ENCODE assay signal across 1 cellular context in genomic region chr2:152600051-152600657, GRCh38.
TF ChIP-seq lines count a peak whose summit lies in the region.

No MANE protein-coding gene starts in this region.

TF ChIP-seq in GM23338, 12 proteins besides CTCF, POLR2A, EP300 and RAD21 (continued from another document):
- no peak for TF ChIP-seq EZH2phosphoT487 (IDR thresholded peaks at IDR 0.05; ENCODE audit: unreplicated experiment)
- TF ChIP-seq ZNF462 (CRISPR knock-in tag; IDR thresholded peaks at IDR 0.05): no peak
- no peak for TF ChIP-seq EZH2 (IDR thresholded peaks at IDR 0.05; ENCODE audit: low read depth, unreplicated experiment)
- no peak for TF ChIP-seq CREB1 (CRISPR knock-in tag; IDR thresholded peaks at IDR 0.05; ENCODE audit: low read depth)
- TF ChIP-seq, protein P1, sequence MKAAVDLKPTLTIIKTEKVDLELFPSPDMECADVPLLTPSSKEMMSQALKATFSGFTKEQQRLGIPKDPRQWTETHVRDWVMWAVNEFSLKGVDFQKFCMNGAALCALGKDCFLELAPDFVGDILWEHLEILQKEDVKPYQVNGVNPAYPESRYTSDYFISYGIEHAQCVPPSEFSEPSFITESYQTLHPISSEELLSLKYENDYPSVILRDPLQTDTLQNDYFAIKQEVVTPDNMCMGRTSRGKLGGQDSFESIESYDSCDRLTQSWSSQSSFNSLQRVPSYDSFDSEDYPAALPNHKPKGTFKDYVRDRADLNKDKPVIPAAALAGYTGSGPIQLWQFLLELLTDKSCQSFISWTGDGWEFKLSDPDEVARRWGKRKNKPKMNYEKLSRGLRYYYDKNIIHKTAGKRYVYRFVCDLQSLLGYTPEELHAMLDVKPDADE (IDR thresholded peaks at IDR 0.05): no peak
- TF ChIP-seq STAT1 (IDR thresholded peaks at IDR 0.05; ENCODE audit: unreplicated experiment): no peak
- TF ChIP-seq JUNB (IDR thresholded peaks at IDR 0.05; ENCODE audit: unreplicated experiment): no peak
